In genomic region chr20:58099956-58100730, GRCh38 we compare ENCODE assay signal across 18 cellular contexts.
"Had no signal": no experiment of that assay in that cellular context is flagged by ENCODE, and none has a peak within 500 bp of the region (broad histone marks: within the 10 kb centered on the region; RNA-seq: fewer than 3 reads in every experiment).

No MANE protein-coding gene starts in this region.

- H3K36me3 Mint-ChIP-seq: immature natural killer cell, memory B cell, mesothelial cell of epicardium, natural killer cell, type B pancreatic cell had no signal

- H3K9me3 ChIP-seq: left ventricle myocardium inferior, lower lobe of right lung, suprapubic skin, thyroid gland, uterus had no signal

- H3K4me3 Mint-ChIP-seq: dendritic cell treated with granulocyte-macrophage colony-stimulating factor and Interleukin-4, amounts not matched to agents 40 ng/mL and 50 ng/mL, for 4 days; immature natural killer cell; memory B cell; mesothelial cell of epicardium; natural killer cell; type B pancreatic cell had no signal

- H3K27ac ChIP-seq: foreskin keratinocyte, left ventricle myocardium inferior, lower lobe of right lung, suprapubic skin, thyroid gland, uterus had no signal

- H3K4me2 ChIP-seq: smooth muscle cell had no signal

- H3K27ac Mint-ChIP-seq: dendritic cell treated with granulocyte-macrophage colony-stimulating factor and Interleukin-4, amounts not matched to agents 40 ng/mL and 50 ng/mL, for 4 days; immature natural killer cell; memory B cell; mesothelial cell of epicardium; natural killer cell; type B pancreatic cell had no signal

- H3K4me1 ChIP-seq: left ventricle myocardium inferior, lower lobe of right lung, thyroid gland, uterus had no signal

- FAIRE-seq: colon, keratinocyte had no signal

- DNase-seq: foreskin keratinocyte; immature natural killer cell; left ventricle myocardium inferior; lower lobe of right lung; natural killer cell; right cardiac atrium; stimulated activated CD4-positive, alpha-beta T cell treated with anti-CD3 and anti-CD28 coated beads, Interleukin-2, amount 100 ng/mL, for 48 hours; stimulated activated naive CD8-positive, alpha-beta T cell treated with anti-CD3 and anti-CD28 coated beads, Interleukin-15, Interleukin-2, amounts not matched to agents 100 U/mL and 50 U/mL, for 24 hours; thyroid gland; uterus had no signal

- H3K9me3 Mint-ChIP-seq: dendritic cell treated with granulocyte-macrophage colony-stimulating factor and Interleukin-4, amounts not matched to agents 40 ng/mL and 50 ng/mL, for 4 days; immature natural killer cell; memory B cell; mesothelial cell of epicardium; natural killer cell; type B pancreatic cell had no signal

- ATAC-seq: foreskin keratinocyte; lower lobe of right lung; natural killer cell; right cardiac atrium; stimulated activated naive CD8-positive, alpha-beta T cell treated with anti-CD3 and anti-CD28 coated beads, Interleukin-15, Interleukin-2, amounts not matched to agents 100 U/mL and 50 U/mL, for 24 hours had no signal

- H3K4me3 ChIP-seq: left ventricle myocardium inferior, lower lobe of right lung, smooth muscle cell, suprapubic skin, thyroid gland, uterus had no signal

- H3K4me1 Mint-ChIP-seq: immature natural killer cell, memory B cell, mesothelial cell of epicardium, natural killer cell had no signal
